Comparison of ENCODE assay signal across 19 cellular contexts in genomic region chr17:76752006-76752405, GRCh38. TPM values are rescaled to one million over a fixed set of nuclear protein-coding genes. Genes with fewer than 3 reads are reported as not detected.
A peak's percentile ranks its signal among the peaks of the same experiment; 100 is the strongest.
DNase-seq lines count a peak whose midpoint lies in the region; ATAC-seq and TF ChIP-seq lines count a peak whose summit lies in the region.
"Had no signal": no experiment of that assay in that cellular context is flagged by ENCODE, and none has a peak within 500 bp of the region (broad histone marks: within the 10 kb centered on the region; RNA-seq: fewer than 3 reads in every experiment).

No MANE protein-coding gene starts in this region.

- peak overlapping the region; percentile 17 for H3K4me3 Mint-ChIP-seq in activated CD8-positive, alpha-beta T cell treated with anti-CD3 and anti-CD28 coated beads for 36 hours
- H3K4me3 Mint-ChIP-seq in WTC11, result no peak overlapping the region

- H3K27ac ChIP-seq in foreskin keratinocyte, result no peak overlapping the region
- H3K27ac ChIP-seq: 22Rv1, KMS-11, testis had no signal

- peak; percentile 59 to 67 for ATAC-seq in activated CD4-positive, CD25-positive, alpha-beta regulatory T cell treated with anti-CD3 and anti-CD28 coated beads, Interleukin-2, amount 50 U/mL, for 24 hours
- peak; percentile 48 for ATAC-seq in activated CD8-positive, alpha-beta T cell treated with anti-CD3 and anti-CD28 coated beads for 36 hours
- peak; percentile 21 for ATAC-seq in foreskin keratinocyte
- ATAC-seq in GM18498 (IDR thresholded peaks at IDR 0.05; ENCODE audit: unreplicated experiment), result no peak
- no peak for ATAC-seq in GM18502 (IDR thresholded peaks at IDR 0.05; ENCODE audit: poor library complexity, unreplicated experiment)
- no peak for ATAC-seq in WTC11

- no peak for DNase-seq in activated CD4-positive, CD25-positive, alpha-beta regulatory T cell (lab: John Stamatoyannopoulos, UW)
- DNase-seq in ELR (ENCODE audit: low read depth), result peak; percentile 50
- DNase-seq in activated CD8-positive, alpha-beta T cell treated with anti-CD3 and anti-CD28 coated beads for 36 hours, result no peak
- no peak for DNase-seq in foreskin keratinocyte
- DNase-seq in WTC11 (ENCODE audit: low spot score), result no peak
- DNase-seq: GDM1; kidney glomerular epithelial cell; mesendoderm; NCI-H1048; NCI-H2029 treated with DMSO at 0.1 percent for 48 hours; NCI-H524; Right ventricle myocardium superior; stimulated activated CD8-positive, alpha-beta memory T cell treated with anti-CD3 and anti-CD28 coated beads, Interleukin-4, amount 100 ng/mL, for 48 hours; testis had no signal

- CTCF ChIA-PET in activated CD8-positive, alpha-beta T cell treated with anti-CD3 and anti-CD28 coated beads for 36 hours (lab: Charles Lee), result no interaction called here
- CTCF ChIA-PET in WTC11 (lab: Charles Lee), result interaction anchor here (0.7 kb wide), 1 partner anchor 38 kb away, joined by 3 read pairs; no protein-coding TSS in a partner anchor

- H3K4me1 ChIP-seq in foreskin keratinocyte, result peaks cover 4% of the 10 kb centered on the region
- H3K4me1 ChIP-seq: testis had no signal

- H3K4me1 Mint-ChIP-seq in activated CD8-positive, alpha-beta T cell treated with anti-CD3 and anti-CD28 coated beads for 36 hours (ENCODE audit: low read depth), result peaks cover 18% of the 10 kb centered on the region
- H3K4me1 Mint-ChIP-seq in WTC11, result no peaks in the 10 kb centered on the region

- peak overlapping the region; percentile 83 for H3K27ac Mint-ChIP-seq in activated CD8-positive, alpha-beta T cell treated with anti-CD3 and anti-CD28 coated beads for 36 hours
- no peak overlapping the region for H3K27ac Mint-ChIP-seq in WTC11

- no peaks in the 10 kb centered on the region for H3K27me3 Mint-ChIP-seq in activated CD8-positive, alpha-beta T cell treated with anti-CD3 and anti-CD28 coated beads for 36 hours
- H3K27me3 Mint-ChIP-seq in WTC11 (ENCODE audit: low read depth), result no peaks in the 10 kb centered on the region

- peaks cover 10% of the 10 kb centered on the region for H3K36me3 Mint-ChIP-seq in activated CD8-positive, alpha-beta T cell treated with anti-CD3 and anti-CD28 coated beads for 36 hours (ENCODE audit: low read depth)
- peaks cover 14% of the 10 kb centered on the region for H3K36me3 Mint-ChIP-seq in WTC11

- no peaks in the 10 kb centered on the region for H3K9me3 Mint-ChIP-seq in activated CD8-positive, alpha-beta T cell treated with anti-CD3 and anti-CD28 coated beads for 36 hours
- H3K9me3 Mint-ChIP-seq in WTC11, result no peaks in the 10 kb centered on the region

- no peak for TF ChIP-seq CTCF in activated CD8-positive, alpha-beta T cell treated with anti-CD3 and anti-CD28 coated beads for 36 hours (IDR thresholded peaks at IDR 0.05)
- TF ChIP-seq CTCF in foreskin keratinocyte (conservative IDR thresholded peaks at IDR 0.05) (no peak), WTC11 (IDR thresholded peaks at IDR 0.05) (no peak)

- intact Hi-C loops in activated CD8-positive, alpha-beta T cell treated with anti-CD3 and anti-CD28 coated beads for 36 hours (cut with micrococcal nuclease), result no loop called here

- POLR2A ChIA-PET in activated CD8-positive, alpha-beta T cell treated with anti-CD3 and anti-CD28 coated beads for 36 hours (lab: Charles Lee), result interaction anchor here (1.0 to 3.2 kb wide), 5 partner anchors 9 to 185 kb away, joined by 3 to 38 read pairs (median 5); partner anchors contain the start of genes MFSD11 and SRSF2
- POLR2A ChIA-PET in WTC11 (lab: Charles Lee), result no interaction called here

- no peaks in the 10 kb centered on the region for H3K27me3 ChIP-seq in foreskin keratinocyte
- H3K27me3 ChIP-seq: testis had no signal

TF ChIP-seq in WTC11, 78 proteins besides CTCF, POLR2A, EP300 and RAD21 (continues in another document):
- TF ChIP-seq PREB (CRISPR knock-in tag; IDR thresholded peaks at IDR 0.05; ENCODE audit: borderline replicate concordance) (no peak), ATF6 (CRISPR knock-in tag; IDR thresholded peaks at IDR 0.05) (no peak), RORB (CRISPR knock-in tag; IDR thresholded peaks at IDR 0.05) (no peak), TEAD4 (CRISPR knock-in tag; IDR thresholded peaks at IDR 0.05) (no peak), TP53 (CRISPR knock-in tag; IDR thresholded peaks at IDR 0.05) (no peak), ATF2 (CRISPR knock-in tag; IDR thresholded peaks at IDR 0.05; ENCODE audit: borderline replicate concordance, low read depth) (no peak), E2F1 (CRISPR knock-in tag; IDR thresholded peaks at IDR 0.05) (no peak), ERG (CRISPR knock-in tag; IDR thresholded peaks at IDR 0.05) (no peak)

RNA-seq across cellular contexts. Expression of gene MFSD11, which starts 14.1 kb away (rescaled TPM):
- 10 to 100 TPM; 17.0 to 17.6 TPM for total RNA-seq in activated CD8-positive, alpha-beta T cell treated with anti-CD3 and anti-CD28 coated beads for 36 hours
- 13.8 and 16.3 TPM in 2 replicates for total RNA-seq in foreskin keratinocyte
- 9.1 and 10.1 TPM in 2 replicates for polyA plus RNA-seq in foreskin keratinocyte
- 16.6 to 26.4 TPM (median 24.1 TPM) in 3 replicates for total RNA-seq in WTC11 (2021)

RNA-seq across cellular contexts. Expression of gene SRSF2, which starts 14.9 kb away (rescaled TPM):
- total RNA-seq in activated CD8-positive, alpha-beta T cell treated with anti-CD3 and anti-CD28 coated beads for 36 hours, result 100 to 1,000 TPM; 344 to 364 TPM
- total RNA-seq in foreskin keratinocyte, result 280 and 282 TPM in 2 replicates
- polyA plus RNA-seq in foreskin keratinocyte, result 228 and 247 TPM in 2 replicates
- 355 to 410 TPM (median 407 TPM) in 3 replicates for total RNA-seq in WTC11 (2021)

RNA-seq across cellular contexts. Expression of gene METTL23, which starts 25.4 kb away (rescaled TPM):
- 10 to 100 TPM; 30.7 to 30.9 TPM for total RNA-seq in activated CD8-positive, alpha-beta T cell treated with anti-CD3 and anti-CD28 coated beads for 36 hours
- 28.7 and 29.3 TPM in 2 replicates for total RNA-seq in foreskin keratinocyte
- 35.8 and 37.8 TPM in 2 replicates for polyA plus RNA-seq in foreskin keratinocyte
- 43.3 to 48.5 TPM (median 48.3 TPM) in 3 replicates for total RNA-seq in WTC11 (2021)

RNA-seq across cellular contexts. Expression of gene JMJD6, which starts 25.6 kb away (rescaled TPM):
- 10 to 100 TPM; 77.9 to 80.3 TPM for total RNA-seq in activated CD8-positive, alpha-beta T cell treated with anti-CD3 and anti-CD28 coated beads for 36 hours
- total RNA-seq in foreskin keratinocyte, result 26.1 and 31.0 TPM in 2 replicates
- polyA plus RNA-seq in foreskin keratinocyte, result 27.3 and 32.3 TPM in 2 replicates
- total RNA-seq in WTC11 (2021), result 20.3 to 23.8 TPM (median 21.6 TPM) in 3 replicates

RNA-seq across cellular contexts. Expression of gene MXRA7, which starts 41.2 kb away (rescaled TPM):
- total RNA-seq in activated CD8-positive, alpha-beta T cell treated with anti-CD3 and anti-CD28 coated beads for 36 hours, result 1 to 10 TPM; 8.4 to 8.6 TPM
- total RNA-seq in foreskin keratinocyte, result 57.8 and 81.5 TPM in 2 replicates
- 57.1 and 62.8 TPM in 2 replicates for polyA plus RNA-seq in foreskin keratinocyte
- total RNA-seq in WTC11 (2021), result 46.5 to 53.7 TPM (median 48.2 TPM) in 3 replicates

Comparison
In these comparisons a context has a peak if more than half of its experiments do, and no peak if none do; other contexts are left out.
1. ATAC-seq: peak in activated CD4-positive, CD25-positive, alpha-beta regulatory T cell treated with anti-CD3 and anti-CD28 coated beads, Interleukin-2, amount 50 U/mL, for 24 hours (2 of 2), activated CD8-positive, alpha-beta T cell treated with anti-CD3 and anti-CD28 coated beads for 36 hours (single experiment) and foreskin keratinocyte (single experiment); none in GM18498 (single experiment), GM18502 (single experiment) and WTC11 (single experiment).